21 cellular contexts compared by ENCODE assay signal in genomic region chr15:52485290-52485689, GRCh38. TPM values are rescaled to one million over a fixed set of nuclear protein-coding genes. Genes with fewer than 3 reads are reported as not detected.
DNase-seq lines count a peak whose midpoint lies in the region; ATAC-seq, FAIRE-seq and TF ChIP-seq lines count a peak whose summit lies in the region.
"Had no signal": no experiment of that assay in that cellular context is flagged by ENCODE, and none has a peak within 500 bp of the region (broad histone marks: within the 10 kb centered on the region; RNA-seq: fewer than 3 reads in every experiment).

No MANE protein-coding gene starts in this region.

- H3K4me1 Mint-ChIP-seq in activated T-helper 1 cell treated with anti-CD3 and anti-CD28 coated beads, Interleukin-12 subunit alpha, Interleukin-12 subunit beta, Interleukin-2, Interleukin-4 antibody, amounts not matched to agents 30 ng/mL and 10 ng/mL and 1 ng/mL, durations not matched to agents 14 hours and 24 hours and 36 hours (ENCODE audit: low read depth), result peaks cover 76% of the 10 kb centered on the region

- FAIRE-seq in A549 (lab: Jason Lieb, UNC), result no peak
- peak; percentile 65 for FAIRE-seq in frontal cortex (lab: Jason Lieb, UNC)
- FAIRE-seq: D721Med had no signal

- no peak for ATAC-seq in A549
- ATAC-seq: Panc1 had no signal

- H3K9me3 ChIP-seq in A549, result no peaks in the 10 kb centered on the region
- H3K9me3 ChIP-seq: SJCRH30 had no signal

- H3K27ac Mint-ChIP-seq in activated T-helper 1 cell treated with anti-CD3 and anti-CD28 coated beads, Interleukin-12 subunit alpha, Interleukin-12 subunit beta, Interleukin-2, Interleukin-4 antibody, amounts not matched to agents 30 ng/mL and 10 ng/mL and 1 ng/mL, durations not matched to agents 14 hours and 24 hours and 36 hours, result no peak overlapping the region

- no peak overlapping the region for H3K4me2 ChIP-seq in A549

- WGBS in A549 (ENCODE audit: missing lambda C conversion rate), result 97% methylated on average over 2 of the region's 2 CpGs

- H3K27ac ChIP-seq in A549, result no peak overlapping the region
- H3K27ac ChIP-seq: C4-2B, SJCRH30 had no signal

- POLR2A ChIA-PET in A549 (lab: Yijun Ruan, JAX), result no interaction called here

- intact Hi-C loops in activated T-helper 1 cell treated with anti-CD3 and anti-CD28 coated beads, Interleukin-12 subunit alpha, Interleukin-12 subunit beta, Interleukin-2, Interleukin-4 antibody, amounts not matched to agents 30 ng/mL and 10 ng/mL and 1 ng/mL, durations not matched to agents 14 hours and 24 hours and 36 hours (cut with micrococcal nuclease), result no loop called here

- peaks cover 1% of the 10 kb centered on the region for H3K36me3 Mint-ChIP-seq in activated T-helper 1 cell treated with anti-CD3 and anti-CD28 coated beads, Interleukin-12 subunit alpha, Interleukin-12 subunit beta, Interleukin-2, Interleukin-4 antibody, amounts not matched to agents 30 ng/mL and 10 ng/mL and 1 ng/mL, durations not matched to agents 14 hours and 24 hours and 36 hours (ENCODE audit: low read depth)

- no peak for TF ChIP-seq EP300 in A549 (IDR thresholded peaks at IDR 0.05)

- no peak overlapping the region for H3K4me3 ChIP-seq in A549
- H3K4me3 ChIP-seq: SJCRH30 had no signal

- CTCF ChIA-PET in A549 (lab: Yijun Ruan, JAX), result no interaction called here

- H3K9me3 Mint-ChIP-seq in activated T-helper 1 cell treated with anti-CD3 and anti-CD28 coated beads, Interleukin-12 subunit alpha, Interleukin-12 subunit beta, Interleukin-2, Interleukin-4 antibody, amounts not matched to agents 30 ng/mL and 10 ng/mL and 1 ng/mL, durations not matched to agents 14 hours and 24 hours and 36 hours, result no peaks in the 10 kb centered on the region

- in situ Hi-C loops in SK-MEL-5 (cut with HindIII; ENCODE audit: low pct_unique_long_range_greater_than_20kb, low sequenced_read_pairs), result no loop called here
- in situ Hi-C loops in GM13976 (cut with MboI; ENCODE audit: low sequenced_read_pairs, unreplicated experiment), result no loop called here

- 0 out of 3 replicates have a peak, but pooled peaks cover 3% of the 10 kb centered on the region for H3K4me1 ChIP-seq in A549
- H3K4me1 ChIP-seq: SJCRH30 had no signal

- no peak for TF ChIP-seq POLR2A in A549 (IDR thresholded peaks at IDR 0.05; ENCODE audit: low read length)

- no peak for TF ChIP-seq CTCF in A549 (IDR thresholded peaks at IDR 0.05)
- TF ChIP-seq CTCF in GM13976 (IDR thresholded peaks at IDR 0.05; ENCODE audit: borderline replicate concordance, control extremely low read depth, extremely low read depth, insufficient read depth, missing control alignments), result no peak

- DNase-seq in A549 (ENCODE audit: low read depth in 1 of 2, low spot score in 1 of 2) (no peak), SK-MEL-5 (ENCODE audit: low read depth, low spot score) (peak; percentile 83), frontal cortex (ENCODE audit: low spot score in 2 of 2) (no peak), pons (ENCODE audit: low spot score) (peak; percentile 73), GM13976 (ENCODE audit: low spot score) (no peak), Ammon's horn (ENCODE audit: low spot score) (no peak)
- DNase-seq in activated T-helper 1 cell treated with anti-CD3 and anti-CD28 coated beads, Interleukin-12 subunit alpha, Interleukin-12 subunit beta, Interleukin-2, Interleukin-4 antibody, amounts not matched to agents 30 ng/mL and 10 ng/mL and 1 ng/mL, durations not matched to agents 14 hours and 24 hours and 36 hours (ENCODE audit: low spot score), result no peak
- DNase-seq: 8988T, AML-193, EL, GF-D8, NCI-H1105, NCI-H146, NCI-H2029, NCI-H226, NCI-H510A treated with DMSO at 0.1 percent for 48 hours, NCI-H774, SJCRH30 had no signal

- no peak overlapping the region for H3K4me3 Mint-ChIP-seq in activated T-helper 1 cell treated with anti-CD3 and anti-CD28 coated beads, Interleukin-12 subunit alpha, Interleukin-12 subunit beta, Interleukin-2, Interleukin-4 antibody, amounts not matched to agents 30 ng/mL and 10 ng/mL and 1 ng/mL, durations not matched to agents 14 hours and 24 hours and 36 hours

- TF ChIP-seq RAD21 in A549 (conservative IDR thresholded peaks at IDR 0.05 in 1 of 2, IDR thresholded peaks at IDR 0.05 in 1 of 2), result no peak

- H3K27me3 Mint-ChIP-seq in activated T-helper 1 cell treated with anti-CD3 and anti-CD28 coated beads, Interleukin-12 subunit alpha, Interleukin-12 subunit beta, Interleukin-2, Interleukin-4 antibody, amounts not matched to agents 30 ng/mL and 10 ng/mL and 1 ng/mL, durations not matched to agents 14 hours and 24 hours and 36 hours (ENCODE audit: insufficient read depth), result peaks cover 5% of the 10 kb centered on the region

TF ChIP-seq in A549, 52 proteins besides CTCF, POLR2A, EP300 and RAD21:
- TF ChIP-seq SMC3 (IDR thresholded peaks at IDR 0.05) (no peak), BHLHE40 (IDR thresholded peaks at IDR 0.05; ENCODE audit: low read depth, low read length) (no peak), MAFK (IDR thresholded peaks at IDR 0.05; ENCODE audit: partially characterized antibody) (peak; percentile 86)

RNA-seq across cellular contexts. Expression of gene MYO5A, which starts 43.4 kb away (rescaled TPM):
- polyA plus RNA-seq in A549 (2011; rRNA removed) (46.7 and 49.8 TPM in 2 replicates), A549 (2017; fragmentation: RNase III; extraction: RNeasy Plus Mini Kit Qiagen cat#74134 plus additional on column Dnase treatment) (14.9 to 16.9 TPM (median 15.1 TPM) in 3 replicates)
- polyA plus RNA-seq in A549 (2012; cell fraction: cytosol; rRNA removed), result 15.3 and 15.8 TPM in 2 replicates
- polyA plus RNA-seq in A549 (2012; cell fraction: nucleus; rRNA removed), result 12.4 and 13.1 TPM in 2 replicates
- 78.6 and 95.1 TPM in 2 replicates for polyA minus RNA-seq in A549 (2011; rRNA and poly(A)+ RNA removed)
- total RNA-seq in SK-MEL-5 (2014; rRNA removed; shearing (Covaris generic)), result 103 and 112 TPM in 2 replicates
- polyA plus RNA-seq in SK-MEL-5 (2015; cell fraction: cytosol; rRNA removed), result 38.8 and 65.6 TPM in 2 replicates
- 27.2 and 27.4 TPM in 2 replicates for polyA plus RNA-seq in SK-MEL-5 (2015; cell fraction: nucleus; rRNA removed)
- 125 TPM for total RNA-seq in frontal cortex
- total RNA-seq in activated T-helper 1 cell treated with anti-CD3 and anti-CD28 coated beads, Interleukin-12 subunit alpha, Interleukin-12 subunit beta, Interleukin-2, Interleukin-4 antibody, amounts not matched to agents 30 ng/mL and 10 ng/mL and 1 ng/mL, durations not matched to agents 14 hours and 24 hours and 36 hours, result 26.2 and 27.8 TPM in 2 replicates

Comparison
In these comparisons a context has a peak if more than half of its experiments do, and no peak if none do; other contexts are left out.
1. DNase-seq: peak in SK-MEL-5 (single experiment) and pons (single experiment); none in A549 (0 of 2), frontal cortex (0 of 2), activated T-helper 1 cell treated with anti-CD3 and anti-CD28 coated beads, Interleukin-12 subunit alpha, Interleukin-12 subunit beta, Interleukin-2, Interleukin-4 antibody, amounts not matched to agents 30 ng/mL and 10 ng/mL and 1 ng/mL, durations not matched to agents 14 hours and 24 hours and 36 hours (single experiment), GM13976 (single experiment) and Ammon's horn (single experiment).